ENCODE assay signal across 11 cellular contexts in the genomic region with DNA sequence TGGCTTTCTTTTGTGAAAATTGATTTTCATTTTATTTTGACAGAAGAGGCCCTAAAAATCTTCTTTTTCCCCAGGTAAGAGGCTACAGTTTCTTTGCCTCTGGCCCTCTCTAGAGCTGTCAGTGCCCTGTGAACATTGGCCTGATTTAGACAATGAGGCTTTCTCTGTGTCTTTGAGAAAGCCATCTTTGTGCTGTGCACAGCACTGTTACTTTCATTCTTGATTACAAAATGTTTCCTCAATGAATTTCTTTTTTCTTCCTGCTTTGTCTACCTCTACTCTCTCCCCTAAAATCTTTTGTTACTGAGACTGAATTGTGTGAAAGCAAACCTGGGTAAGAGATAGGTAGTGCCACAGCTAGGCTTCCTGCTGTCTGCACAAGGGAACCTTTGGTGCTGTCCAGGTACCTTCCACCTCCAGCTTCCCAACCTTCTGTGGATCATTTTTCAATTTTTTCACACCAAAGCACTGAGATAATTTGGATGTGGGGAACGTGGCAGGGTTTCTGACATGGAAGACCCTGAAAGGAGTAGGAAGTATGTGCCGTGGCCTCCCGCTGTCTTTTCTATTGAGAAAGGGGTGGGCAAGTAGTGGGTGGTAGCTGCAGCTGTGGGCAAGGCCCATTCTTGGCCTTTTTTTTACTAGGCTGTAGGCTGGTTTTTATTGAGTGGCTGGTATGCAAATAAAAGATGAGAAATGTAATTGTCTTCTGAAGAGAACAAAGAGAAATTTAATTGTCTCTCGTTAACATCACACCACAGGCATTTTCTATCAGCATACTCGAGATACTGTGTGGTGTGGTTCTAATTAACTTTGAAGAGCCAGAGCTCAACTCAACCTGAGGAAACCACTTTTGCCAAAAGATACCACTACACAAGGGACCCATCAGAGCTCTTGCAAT. TPM values are rescaled to one million over a fixed set of nuclear protein-coding genes. Genes with fewer than 3 reads are reported as not detected.
A peak's percentile ranks its signal among the peaks of the same experiment; 100 is the strongest.
DNase-seq lines count a peak whose midpoint lies in the region; ATAC-seq and TF ChIP-seq lines count a peak whose summit lies in the region.
"Had no signal": no experiment of that assay in that cellular context is flagged by ENCODE, and none has a peak within 500 bp of the region (broad histone marks: within the 10 kb centered on the region; RNA-seq: fewer than 3 reads in every experiment).

No MANE protein-coding gene starts in this region.

- H3K4me3 ChIP-seq in hepatocyte, result no peak overlapping the region

- peak; percentile 27 for DNase-seq in activated CD4-positive, alpha-beta T cell treated with anti-CD3 and anti-CD28 coated beads for 36 hours
- DNase-seq in activated CD4-positive, alpha-beta T cell treated with anti-CD3 and anti-CD28 coated beads, Interleukin-2, amount 50 U/mL, for 48 hours, result no peak
- DNase-seq in T-helper 17 cell (no peak), hepatocyte (ENCODE audit: low spot score) (no peak), mucosa of gallbladder (ENCODE audit: low spot score) (no peak)
- DNase-seq: ACHN; effector CD8-positive, alpha-beta T cell; NCI-H2081 had no signal

- WGBS in hepatocyte (ENCODE audit: low lambda C conversion rate, missing lambda C conversion rate), result 53% methylated on average over 5 of the region's 5 CpGs

- H3K4me1 ChIP-seq in hepatocyte (ENCODE audit: insufficient read depth), result peaks cover 35% of the 10 kb centered on the region

- no peaks in the 10 kb centered on the region for H3K9me3 Mint-ChIP-seq in activated CD4-positive, alpha-beta T cell treated with anti-CD3 and anti-CD28 coated beads for 36 hours (ENCODE audit: low read depth)
- no peaks in the 10 kb centered on the region for H3K9me3 Mint-ChIP-seq in stimulated activated naive CD8-positive, alpha-beta T cell treated with anti-CD3 and anti-CD28 coated beads, Interleukin-15, Interleukin-2, amounts not matched to agents 100 ng/mL and 50 ng/mL, for 24 hours

- H4K20me1 ChIP-seq in hepatocyte (ENCODE audit: insufficient read depth, poor library complexity, severe bottlenecking), result no peaks in the 10 kb centered on the region

- no peak for TF ChIP-seq CTCF in hepatocyte (IDR thresholded peaks at IDR 0.05; ENCODE audit: poor library complexity)

- H3K4me2 ChIP-seq in hepatocyte, result peak overlapping the region; percentile 58

- H3K27me3 Mint-ChIP-seq in activated CD4-positive, alpha-beta T cell treated with anti-CD3 and anti-CD28 coated beads for 36 hours, result no peaks in the 10 kb centered on the region
- H3K27me3 Mint-ChIP-seq in T-helper 17 cell, result no peaks in the 10 kb centered on the region
- H3K27me3 Mint-ChIP-seq in stimulated activated naive CD8-positive, alpha-beta T cell treated with anti-CD3 and anti-CD28 coated beads, Interleukin-15, Interleukin-2, amounts not matched to agents 100 ng/mL and 50 ng/mL, for 24 hours, result no peaks in the 10 kb centered on the region

- POLR2A ChIA-PET in activated CD4-positive, alpha-beta T cell treated with anti-CD3 and anti-CD28 coated beads for 36 hours (lab: Charles Lee), result interaction anchor here (0.6 to 1.2 kb wide), 5 partner anchors 9 to 30 kb away, joined by 3 to 7 read pairs (median 4); no protein-coding TSS in a partner anchor

- H3K79me2 ChIP-seq in hepatocyte, result peaks cover 63% of the 10 kb centered on the region

- no peaks in the 10 kb centered on the region for H3K27me3 ChIP-seq in hepatocyte

- H3K36me3 ChIP-seq in hepatocyte (replicated peaks; ENCODE audit: insufficient read depth, low read depth), result no peaks in the 10 kb centered on the region

- CTCF ChIA-PET in activated CD4-positive, alpha-beta T cell treated with anti-CD3 and anti-CD28 coated beads for 36 hours (lab: Charles Lee), result interaction anchor here (1.0 to 1.8 kb wide), 7 partner anchors 13 to 162 kb away, joined by 3 to 14 read pairs (median 4); no protein-coding TSS in a partner anchor

- H3K27ac ChIP-seq in hepatocyte, result peak overlapping the region; percentile 63

- ATAC-seq in activated CD4-positive, alpha-beta T cell treated with anti-CD3 and anti-CD28 coated beads for 36 hours, result peak; percentile 7
- ATAC-seq in T-helper 17 cell (peak; percentile 65), HG03175 (IDR thresholded peaks at IDR 0.05; ENCODE audit: unreplicated experiment) (no peak), HG03378 (IDR thresholded peaks at IDR 0.05; ENCODE audit: unreplicated experiment) (no peak)

- H3K27ac Mint-ChIP-seq in activated CD4-positive, alpha-beta T cell treated with anti-CD3 and anti-CD28 coated beads for 36 hours, result peak overlapping the region; percentile 98
- H3K27ac Mint-ChIP-seq in T-helper 17 cell, result peak overlapping the region; percentile 94
- peak overlapping the region; percentile 97 for H3K27ac Mint-ChIP-seq in stimulated activated naive CD8-positive, alpha-beta T cell treated with anti-CD3 and anti-CD28 coated beads, Interleukin-15, Interleukin-2, amounts not matched to agents 100 ng/mL and 50 ng/mL, for 24 hours

- H3K9me2 ChIP-seq in hepatocyte (replicated peaks; ENCODE audit: insufficient read depth), result no peaks in the 10 kb centered on the region

- no peaks in the 10 kb centered on the region for H3K9me3 ChIP-seq in T-helper 17 cell (ENCODE audit: control insufficient read depth, low read length, poor library complexity, severe bottlenecking)
- H3K9me3 ChIP-seq in hepatocyte (ENCODE audit: low read depth), result no peaks in the 10 kb centered on the region

- intact Hi-C loops in activated CD4-positive, alpha-beta T cell treated with anti-CD3 and anti-CD28 coated beads for 36 hours (cut with DNase I, micrococcal nuclease), result loop anchor here (5.0 to 10.0 kb wide), 4 partner anchors 167 to 624 kb away; partner anchors contain the start of genes HERC1 (in 1 of the 2) and USP3 (in 1 of the 2)

- peaks cover 95% of the 10 kb centered on the region for H3K4me1 Mint-ChIP-seq in activated CD4-positive, alpha-beta T cell treated with anti-CD3 and anti-CD28 coated beads for 36 hours
- H3K4me1 Mint-ChIP-seq in T-helper 17 cell, result peaks cover 69% of the 10 kb centered on the region
- H3K4me1 Mint-ChIP-seq in stimulated activated naive CD8-positive, alpha-beta T cell treated with anti-CD3 and anti-CD28 coated beads, Interleukin-15, Interleukin-2, amounts not matched to agents 100 ng/mL and 50 ng/mL, for 24 hours (ENCODE audit: low read depth), result peaks cover 98% of the 10 kb centered on the region

- no peak overlapping the region for H2AFZ ChIP-seq in hepatocyte

- H3K36me3 Mint-ChIP-seq in activated CD4-positive, alpha-beta T cell treated with anti-CD3 and anti-CD28 coated beads for 36 hours (ENCODE audit: low read depth), result peaks cover 45% of the 10 kb centered on the region
- peaks cover 19% of the 10 kb centered on the region for H3K36me3 Mint-ChIP-seq in T-helper 17 cell (ENCODE audit: low read depth)
- peaks cover 69% of the 10 kb centered on the region for H3K36me3 Mint-ChIP-seq in stimulated activated naive CD8-positive, alpha-beta T cell treated with anti-CD3 and anti-CD28 coated beads, Interleukin-15, Interleukin-2, amounts not matched to agents 100 ng/mL and 50 ng/mL, for 24 hours (ENCODE audit: low read depth)

- H3K4me3 Mint-ChIP-seq in activated CD4-positive, alpha-beta T cell treated with anti-CD3 and anti-CD28 coated beads for 36 hours, result peak overlapping the region; percentile 53
- peak overlapping the region; percentile 71 for H3K4me3 Mint-ChIP-seq in T-helper 17 cell
- peak overlapping the region; percentile 76 for H3K4me3 Mint-ChIP-seq in stimulated activated naive CD8-positive, alpha-beta T cell treated with anti-CD3 and anti-CD28 coated beads, Interleukin-15, Interleukin-2, amounts not matched to agents 100 ng/mL and 50 ng/mL, for 24 hours

RNA-seq across cellular contexts. Expression of gene RAB8B, which starts 21.0 kb away (rescaled TPM):
- 100 to 1,000 TPM; 147 to 260 TPM for total RNA-seq in activated CD4-positive, alpha-beta T cell treated with anti-CD3 and anti-CD28 coated beads for 36 hours
- total RNA-seq in T-helper 17 cell (100 to 1,000 TPM in 1 of 2 donors, 10 to 100 TPM in 1; 78.1 to 108 TPM), hepatocyte (36.9 and 40.5 TPM in 2 replicates), mucosa of gallbladder (41.4 TPM)
- polyA plus RNA-seq in hepatocyte, result 11.7 and 16.4 TPM in 2 replicates

RNA-seq across cellular contexts. Expression of gene RPS27L, which starts 53.1 kb away (rescaled TPM):
- 100 to 1,000 TPM; 117 to 143 TPM for total RNA-seq in activated CD4-positive, alpha-beta T cell treated with anti-CD3 and anti-CD28 coated beads for 36 hours
- total RNA-seq in T-helper 17 cell (10 to 100 TPM; 49.8 to 64.2 TPM), hepatocyte (97.3 and 134 TPM in 2 replicates), mucosa of gallbladder (179 TPM)
- 525 and 528 TPM in 2 replicates for polyA plus RNA-seq in hepatocyte

Comparison
In these comparisons a context has a peak if more than half of its experiments do, and no peak if none do; other contexts are left out.
1. ATAC-seq: peak in activated CD4-positive, alpha-beta T cell treated with anti-CD3 and anti-CD28 coated beads for 36 hours (single experiment) and T-helper 17 cell (single experiment); none in HG03175 (single experiment) and HG03378 (single experiment).
2. Peak in every context shown above with its lines, with median percentiles within 50 percentile points of each other: H3K27ac Mint-ChIP-seq and H3K4me3 Mint-ChIP-seq.